In genomic region chr12:52032431-52032796, GRCh38 we compare ENCODE assay signal across 8 cellular contexts. TPM values are rescaled to one million over a fixed set of nuclear protein-coding genes. Genes with fewer than 3 reads are reported as not detected.
A peak's percentile ranks its signal among the peaks of the same experiment; 100 is the strongest.
DNase-seq lines count a peak whose midpoint lies in the region; ATAC-seq and TF ChIP-seq lines count a peak whose summit lies in the region.

No MANE protein-coding gene starts in this region.

- no peaks in the 10 kb centered on the region for H3K36me3 ChIP-seq in HEK293 (ENCODE audit: control insufficient read depth in 2 of 2, insufficient read depth in 1 of 2, low read length in 2 of 2)
- H3K36me3 ChIP-seq in adipocyte (ENCODE audit: control insufficient read depth, insufficient read depth, low read length, severe bottlenecking), result no peaks in the 10 kb centered on the region
- no peaks in the 10 kb centered on the region for H3K36me3 ChIP-seq in rectal smooth muscle tissue (ENCODE audit: control insufficient read depth, insufficient read depth, low read length)

- in situ Hi-C loops in ACHN (cut with HindIII; ENCODE audit: low pct_ligation_motif_present, low pct_unique_long_range_greater_than_20kb, low sequenced_read_pairs), result loop anchor here (5.0 kb wide), 1 partner anchor 85 kb away; no protein-coding TSS in a partner anchor

- H3K9me3 ChIP-seq in HEK293 (ENCODE audit: control insufficient read depth, insufficient read depth, low read depth, low read length) (no peaks in the 10 kb centered on the region), adipocyte (ENCODE audit: control insufficient read depth, low read length) (no peaks in the 10 kb centered on the region), right cardiac atrium (ENCODE audit: control insufficient read depth, low read length) (no peaks in the 10 kb centered on the region)

- WGBS in right cardiac atrium, result 7% methylated on average over 5 of the region's 5 CpGs

- POLR2A ChIA-PET in HEK293 (lab: Yijun Ruan, JAX), result interaction anchor here (0.6 to 2.1 kb wide), 7 partner anchors 11 to 793 kb away, joined by 3 to 16 read pairs (median 4); partner anchors contain the start of genes ATG101, NR4A1 and TAMALIN

- DNase-seq in ACHN, result peak; percentile 51
- DNase-seq in adipocyte (ENCODE audit: low read depth), result peak; percentile 82
- DNase-seq in right cardiac atrium, result peak; percentile 72 to 86 (median 78)
- no peak for DNase-seq in NCI-H524 treated with DMSO at 0.1 percent for 48 hours (lab: John Stamatoyannopoulos, UW)
- DNase-seq in HuH-7.5 (ENCODE audit: low spot score), result no peak
- DNase-seq in GM10266 (ENCODE audit: extremely low spot score), result no peak

- intact Hi-C loops in right cardiac atrium (cut with DNase I), result no loop called here

- H3K9ac ChIP-seq in adipocyte (ENCODE audit: low read length), result peak overlapping the region; percentile 13
- H3K9ac ChIP-seq in rectal smooth muscle tissue (ENCODE audit: low read length), result no peak overlapping the region

- no peaks in the 10 kb centered on the region for H3K27me3 ChIP-seq in adipocyte (replicated peaks; ENCODE audit: control insufficient read depth, insufficient read depth, low read length)
- no peaks in the 10 kb centered on the region for H3K27me3 ChIP-seq in right cardiac atrium (ENCODE audit: control insufficient read depth, insufficient read depth)
- no peaks in the 10 kb centered on the region for H3K27me3 ChIP-seq in rectal smooth muscle tissue (ENCODE audit: control insufficient read depth, insufficient read depth, low read length)

- H3K4me1 ChIP-seq in HEK293 (ENCODE audit: control insufficient read depth, insufficient read depth, low read length), result peaks cover 10% of the 10 kb centered on the region
- peaks cover 17% of the 10 kb centered on the region for H3K4me1 ChIP-seq in adipocyte (ENCODE audit: control insufficient read depth, insufficient read depth, low read length)
- peaks cover 4% of the 10 kb centered on the region for H3K4me1 ChIP-seq in right cardiac atrium (ENCODE audit: control insufficient read depth, insufficient read depth, low read length)
- peaks cover 15% of the 10 kb centered on the region for H3K4me1 ChIP-seq in rectal smooth muscle tissue (ENCODE audit: control insufficient read depth, insufficient read depth, low read length)

- no peak overlapping the region for H3K27ac ChIP-seq in HEK293 (ENCODE audit: extremely low read depth, low read depth, low read length)
- peak overlapping the region; percentile 98 for H3K27ac ChIP-seq in right cardiac atrium (ENCODE audit: low read length)
- H3K27ac ChIP-seq in rectal smooth muscle tissue (ENCODE audit: low read depth, low read length), result peak overlapping the region; percentile 98

- ATAC-seq in right cardiac atrium, result peak; percentile 48 to 52

- CTCF ChIA-PET in HEK293 (lab: Yijun Ruan, JAX), result interaction anchor here (0.8 to 16.1 kb wide), 7 partner anchors 10 to 90 kb away, joined by 3 to 794 read pairs (median 7); partner anchors contain the start of genes ATG101 and SMIM41

- TF ChIP-seq CTCF in HEK293 (tag by site-specific recombination; IDR thresholded peaks at IDR 0.05) (no peak), GM10266 (IDR thresholded peaks at IDR 0.05; ENCODE audit: control insufficient read depth, insufficient read depth, low read depth, missing control alignments) (no peak)

- H3K4me3 ChIP-seq in HEK293 (ENCODE audit: low read depth, low read length) (no peak overlapping the region), adipocyte (ENCODE audit: low read length) (peak overlapping the region; percentile 66), right cardiac atrium (ENCODE audit: low read length) (peak overlapping the region; percentile 11), rectal smooth muscle tissue (ENCODE audit: low read length) (peak overlapping the region; percentile 61)

TF ChIP-seq in HEK293, 187 proteins besides CTCF, POLR2A, EP300 and RAD21:
- TF ChIP-seq ZSCAN18 (tag by site-specific recombination; IDR thresholded peaks at IDR 0.05), result no peak
- TF ChIP-seq ZNF169 (tag by site-specific recombination; IDR thresholded peaks at IDR 0.05), result no peak
- TF ChIP-seq ZBTB7A (tag by site-specific recombination; IDR thresholded peaks at IDR 0.05; ENCODE audit: low read depth), result 0 out of 2 replicates have a peak, but pooled peaks have one; percentile 14
- peak; percentile 73 for TF ChIP-seq ZNF366 (tag by site-specific recombination; conservative IDR thresholded peaks at IDR 0.05)
- TF ChIP-seq ZEB2 (tag by site-specific recombination; IDR thresholded peaks at IDR 0.05), result no peak; the same call in 1 of the 2 replicates
- TF ChIP-seq ZSCAN5A (tag by site-specific recombination; IDR thresholded peaks at IDR 0.05), result no peak
- TF ChIP-seq ZNF514 (tag by site-specific recombination; IDR thresholded peaks at IDR 0.05), result no peak
- 0 out of 2 replicates have a peak, but pooled peaks have one; percentile 1 for TF ChIP-seq ZNF654 (tag by site-specific recombination; IDR thresholded peaks at IDR 0.05; ENCODE audit: low read depth)
- no peak for TF ChIP-seq ZNF510 (tag by site-specific recombination; IDR thresholded peaks at IDR 0.05; ENCODE audit: insufficient replicate concordance)
- no peak for TF ChIP-seq ZNF148 (tag by site-specific recombination; IDR thresholded peaks at IDR 0.05; ENCODE audit: borderline replicate concordance)

RNA-seq across cellular contexts. Expression of gene NR4A1, which starts 18.8 kb away (rescaled TPM):
- 100 to 1,000 TPM in 2 of 4 donors, 10 to 100 TPM in 2; 50.2 to 238 (median 85.2) TPM for total RNA-seq in right cardiac atrium
- 417 TPM for polyA plus RNA-seq in right cardiac atrium

RNA-seq across cellular contexts. Expression of gene TAMALIN, which starts 25.7 kb away (rescaled TPM):
- total RNA-seq in right cardiac atrium, result 10 to 100 TPM; 20.8 to 39.3 (median 30.0) TPM
- 30.3 TPM for polyA plus RNA-seq in right cardiac atrium

RNA-seq across cellular contexts. Expression of gene ATG101, which starts 37.4 kb away (rescaled TPM):
- total RNA-seq in right cardiac atrium, result 10 to 100 TPM; 24.8 to 30.2 (median 26.9) TPM
- polyA plus RNA-seq in right cardiac atrium, result 33.0 TPM

RNA-seq across cellular contexts. Expression of gene SMIM41, which starts 47.1 kb away (rescaled TPM):
- under 1 TPM in 3 of 4 donors, not detected in 1; 0.31 to 0.95 (median 0.44) TPM for total RNA-seq in right cardiac atrium
- polyA plus RNA-seq in right cardiac atrium, result 0.61 TPM

Comparison
In these comparisons a context has a peak if more than half of its experiments do, and no peak if none do; other contexts are left out.
1. DNase-seq: peak in ACHN (single experiment), adipocyte (single experiment) and right cardiac atrium (3 of 3); none in NCI-H524 treated with DMSO at 0.1 percent for 48 hours (single experiment), HuH-7.5 (single experiment) and GM10266 (single experiment).